Comparison of ENCODE assay signal across 15 cellular contexts in genomic region chr9:128253991-128254346, GRCh38. TPM values are rescaled to one million over a fixed set of nuclear protein-coding genes. Genes with fewer than 3 reads are reported as not detected.
DNase-seq lines count a peak whose midpoint lies in the region; ATAC-seq, FAIRE-seq and TF ChIP-seq lines count a peak whose summit lies in the region.
"Had no signal": no experiment of that assay in that cellular context is flagged by ENCODE, and none has a peak within 500 bp of the region (broad histone marks: within the 10 kb centered on the region; RNA-seq: fewer than 3 reads in every experiment).

No MANE protein-coding gene starts in this region.

- WGBS in HepG2 (ENCODE audit: low lambda C conversion rate) = 56% methylated on average over 5 of the region's 7 CpGs
- 90% methylated on average over 2 of the region's 7 CpGs for WGBS in right lobe of liver (ENCODE audit: insufficient coverage, low coverage, low lambda C conversion rate, missing lambda C conversion rate)
- 76% methylated on average over 7 of the region's 7 CpGs for WGBS in suprapubic skin
- WGBS in esophagus muscularis mucosa = 89% methylated on average over 7 of the region's 7 CpGs

- no peak for TF ChIP-seq EP300 in HepG2 (IDR thresholded peaks at IDR 0.05; ENCODE audit: low read depth in 2 of 2, low read length in 2 of 2)
- TF ChIP-seq EP300 in HepG2 (CRISPR knock-in tag; IDR thresholded peaks at IDR 0.05; ENCODE audit: borderline replicate concordance) = no peak
- no peak for TF ChIP-seq EP300 in suprapubic skin (IDR thresholded peaks at IDR 0.05)
- TF ChIP-seq EP300 in esophagus muscularis mucosa (IDR thresholded peaks at IDR 0.05) = no peak

- POLR2A ChIA-PET in HepG2 (lab: Yijun Ruan, JAX) = interaction anchor here (2.6 kb wide), 1 partner anchor 22 kb away, joined by 9 read pairs; the partner anchor contains the start of genes GOLGA2 and SWI5

- no peak overlapping the region for H3K27ac ChIP-seq in HepG2 (ENCODE audit: extremely low read length, insufficient read depth, low read length)
- H3K27ac ChIP-seq in right lobe of liver = no peak overlapping the region
- H3K27ac ChIP-seq in angular gyrus (ENCODE audit: low read depth, low read length) = peak overlapping the region; percentile 71
- H3K27ac ChIP-seq in kidney (ENCODE audit: low read depth in 2 of 2, low read length in 2 of 2) = no peak overlapping the region
- H3K27ac ChIP-seq in suprapubic skin = peak overlapping the region; percentile 20
- no peak overlapping the region for H3K27ac ChIP-seq in brain microvascular endothelial cell
- no peak overlapping the region for H3K27ac ChIP-seq in esophagus muscularis mucosa (replicated peaks in 1 of 4)
- H3K27ac ChIP-seq: 22Rv1, BLaER1 had no signal

- no peak overlapping the region for H3K9ac ChIP-seq in HepG2 (ENCODE audit: insufficient read depth, low read depth, low read length)
- no peak overlapping the region for H3K9ac ChIP-seq in kidney (ENCODE audit: low read length in 2 of 2)
- H3K9ac ChIP-seq: BLaER1 had no signal

- TF ChIP-seq POLR2A in HepG2 (IDR thresholded peaks at IDR 0.05; ENCODE audit: insufficient read depth in 1 of 2, low read depth in 2 of 2, low read length in 2 of 2) = no peak
- no peak for TF ChIP-seq POLR2A in right lobe of liver (IDR thresholded peaks at IDR 0.05)
- no peak for TF ChIP-seq POLR2A in suprapubic skin (IDR thresholded peaks at IDR 0.05)
- TF ChIP-seq POLR2A in esophagus muscularis mucosa (IDR thresholded peaks at IDR 0.05; ENCODE audit: low read depth) = no peak

- peaks cover 14 to 22% of the 10 kb centered on the region in 2 experiments; a peak in 4 of 5 replicates for H3K36me3 ChIP-seq in HepG2 (replicated peaks in 1 of 2; ENCODE audit: control insufficient read depth in 1 of 2, insufficient read depth in 2 of 2, low read length in 2 of 2)
- peaks cover 0 to 24% (median 14%) of the 10 kb centered on the region in 4 donors for H3K36me3 ChIP-seq in right lobe of liver
- peaks cover 12% of the 10 kb centered on the region in 2 donors for H3K36me3 ChIP-seq in kidney (ENCODE audit: control insufficient read depth in 1 of 2, insufficient read depth in 2 of 2, low read length in 2 of 2)
- peaks cover 25% of the 10 kb centered on the region for H3K36me3 ChIP-seq in suprapubic skin
- peaks cover 34% of the 10 kb centered on the region for H3K36me3 ChIP-seq in brain microvascular endothelial cell (replicated peaks)
- peaks cover 22 to 41% (median 33%) of the 10 kb centered on the region in 4 donors for H3K36me3 ChIP-seq in esophagus muscularis mucosa

- H3K4me1 ChIP-seq in HepG2 (ENCODE audit: insufficient read depth, low read length) = peaks cover 21% of the 10 kb centered on the region
- H3K4me1 ChIP-seq in right lobe of liver = peaks cover 0 to 10% (median 0%) of the 10 kb centered on the region in 4 donors
- H3K4me1 ChIP-seq in kidney (ENCODE audit: control insufficient read depth in 1 of 2, insufficient read depth in 1 of 2, low read depth in 1 of 2, low read length in 2 of 2) = peaks cover 0 to 7% of the 10 kb centered on the region in 2 donors
- peaks cover 46% of the 10 kb centered on the region for H3K4me1 ChIP-seq in suprapubic skin
- H3K4me1 ChIP-seq in esophagus muscularis mucosa = peaks cover 15 to 25% (median 18%) of the 10 kb centered on the region in 4 donors

- CTCF ChIA-PET in HepG2 (lab: Yijun Ruan, JAX; ENCODE audit: low intra/inter-chr PET ratio, low total read pairs) = no interaction called here

- FAIRE-seq in HepG2 (lab: Jason Lieb, UNC) (no peak), kidney (lab: Jason Lieb, UNC) (no peak)
- FAIRE-seq: H54 had no signal

- no peaks in the 10 kb centered on the region for H3K9me3 ChIP-seq in HepG2 (ENCODE audit: low read length)
- H3K9me3 ChIP-seq in right lobe of liver = no peaks in the 10 kb centered on the region
- no peaks in the 10 kb centered on the region for H3K9me3 ChIP-seq in kidney (ENCODE audit: control insufficient read depth in 1 of 2, low read length in 2 of 2)
- H3K9me3 ChIP-seq in suprapubic skin = no peaks in the 10 kb centered on the region
- no peaks in the 10 kb centered on the region for H3K9me3 ChIP-seq in esophagus muscularis mucosa
- H3K9me3 ChIP-seq: BLaER1 had no signal

- no peaks in the 10 kb centered on the region for H4K20me1 ChIP-seq in HepG2 (ENCODE audit: insufficient read depth, low read length)

- no TSS peak for BruUV-seq in HepG2 (replicated peaks; lab: Mats Ljungman, UMichigan)

- H3K4me2 ChIP-seq in HepG2 (ENCODE audit: low read depth, low read length) = peak overlapping the region; percentile 58

- no peak for DNase-seq in HepG2 (ENCODE audit: low spot score)
- DNase-seq in right lobe of liver = no peak
- peak; percentile 66 for DNase-seq in kidney
- no peak for DNase-seq in suprapubic skin (ENCODE audit: low spot score in 2 of 2)
- no peak for DNase-seq in NCI-H1694 (lab: John Stamatoyannopoulos, UW)
- DNase-seq in brain microvascular endothelial cell = no peak
- no peak for DNase-seq in esophagus muscularis mucosa (ENCODE audit: extremely low spot score)
- DNase-seq: AML-193; Calu3; CD8-positive, alpha-beta memory T cell; DMS 273 treated with DMSO at 0.1 percent for 48 hours had no signal

- no peak for TF ChIP-seq RAD21 in HepG2 (CRISPR knock-in tag; IDR thresholded peaks at IDR 0.05)

- H3K27me3 ChIP-seq in HepG2 (ENCODE audit: control insufficient read depth in 1 of 2, insufficient read depth in 2 of 2, low read length in 2 of 2) = no peaks in the 10 kb centered on the region; a peak in 1 of 5 replicates
- H3K27me3 ChIP-seq in right lobe of liver = no peaks in the 10 kb centered on the region
- H3K27me3 ChIP-seq in suprapubic skin = no peaks in the 10 kb centered on the region
- H3K27me3 ChIP-seq in brain microvascular endothelial cell (replicated peaks) = no peaks in the 10 kb centered on the region
- peaks cover 0 to 22% (median 2%) of the 10 kb centered on the region in 4 donors for H3K27me3 ChIP-seq in esophagus muscularis mucosa

- TF ChIP-seq CTCF in HepG2 (CRISPR knock-in tag; IDR thresholded peaks at IDR 0.05) (no peak), right lobe of liver (IDR thresholded peaks at IDR 0.05) (no peak), kidney (IDR thresholded peaks at IDR 0.05; ENCODE audit: borderline replicate concordance, extremely low read depth, insufficient read depth) (no peak), suprapubic skin (IDR thresholded peaks at IDR 0.05) (no peak), brain microvascular endothelial cell (IDR thresholded peaks at IDR 0.05; ENCODE audit: low read depth, low read length, missing control alignments) (no peak), esophagus muscularis mucosa (IDR thresholded peaks at IDR 0.05) (no peak)

- intact Hi-C loops in HepG2 (cut with micrococcal nuclease; ENCODE audit: unreplicated experiment) (no loop called here), right lobe of liver (cut with DNase I) (no loop called here), kidney (cut with DNase I) (no loop called here), esophagus muscularis mucosa (cut with DNase I) (no loop called here)

- ATAC-seq in HepG2 = no peak
- no peak for ATAC-seq in right lobe of liver

- H3K79me2 ChIP-seq in HepG2 (ENCODE audit: insufficient read depth, low read length) = no peaks in the 10 kb centered on the region

- in situ Hi-C loops in HepG2 (cut with HindIII; ENCODE audit: extremely low pct_ligation_motif_present, low pct_unique_long_range_greater_than_20kb) (no loop called here), brain microvascular endothelial cell (cut with HindIII; ENCODE audit: low pct_ligation_motif_present, low sequenced_read_pairs) (no loop called here)

- H3K4me3 ChIP-seq in HepG2 (replicated peaks in 1 of 3; ENCODE audit: insufficient read depth in 1 of 3, low read depth in 2 of 3, low read length in 3 of 3) (peak overlapping the region in 1 of 3 experiments; percentile 33; a peak in 1 of 6 replicates), right lobe of liver (no peak overlapping the region), kidney (ENCODE audit: low read length in 2 of 2) (no peak overlapping the region), suprapubic skin (no peak overlapping the region), brain microvascular endothelial cell (ENCODE audit: low read depth, low read length) (no peak overlapping the region), esophagus muscularis mucosa (no peak overlapping the region)
- H3K4me3 ChIP-seq: BLaER1 had no signal

- no peak overlapping the region for H2AFZ ChIP-seq in HepG2 (ENCODE audit: low read length)

RNA-seq across cellular contexts. Expression of gene GOLGA2, which starts 21.8 kb away (rescaled TPM):
- total RNA-seq in HepG2 (2016; rRNA removed; fragmentation: Illumina TruSeq; extraction: Trizol) (35.4 and 45.8 TPM in 2 replicates), right lobe of liver (10 to 100 TPM; 25.0 to 53.0 (median 35.5) TPM), kidney (79.7 TPM), suprapubic skin (100 to 1,000 TPM in 2 of 4 donors, 10 to 100 TPM in 2; 83.5 to 131 (median 99.0) TPM), esophagus muscularis mucosa (100 to 1,000 TPM in 2 of 4 donors, 10 to 100 TPM in 2; 71.1 to 108 (median 101) TPM)
- 6.4 and 8.4 TPM in 2 replicates for total RNA-seq in HepG2 (2016; cell fraction: cytosol; rRNA removed; fragmentation: Illumina TruSeq; extraction: Trizol; ENCODE audit: low read depth)
- 31.1 and 49.9 TPM in 2 replicates for total RNA-seq in HepG2 (2016; cell fraction: insoluble cytoplasmic fraction; rRNA removed; fragmentation: Illumina TruSeq; extraction: Trizol)
- total RNA-seq in HepG2 (2016; cell fraction: membrane; rRNA removed; fragmentation: Illumina TruSeq; extraction: Trizol) = 10.9 and 13.1 TPM in 2 replicates
- 42.8 and 46.0 TPM in 2 replicates for total RNA-seq in HepG2 (2016; cell fraction: nucleus; rRNA removed; fragmentation: Illumina TruSeq; extraction: Trizol)
- polyA plus RNA-seq in HepG2 (2011; rRNA removed) (43.0 and 45.3 TPM in 2 replicates), kidney (ENCODE audit: insufficient read depth, low read depth, low replicate concordance) (42.9 TPM)
- 21.2 and 23.8 TPM in 2 replicates for polyA plus RNA-seq in HepG2 (2011; cell fraction: cytosol; rRNA removed)
- polyA plus RNA-seq in HepG2 (2011; cell fraction: nucleus; rRNA removed) = 61.8 and 75.6 TPM in 2 replicates
- 38.1 and 47.2 TPM in 2 replicates for polyA plus RNA-seq in HepG2 (2012)
- 2.0 and 2.7 TPM in 2 replicates for polyA plus RNA-seq in HepG2 (2016; cell fraction: cytosol; fragmentation: Illumina TruSeq; extraction: Trizol; ENCODE audit: low read depth)
- polyA plus RNA-seq in HepG2 (2016; cell fraction: insoluble cytoplasmic fraction; fragmentation: Illumina TruSeq; extraction: Trizol; ENCODE audit: low read depth) = 30.5 and 39.7 TPM in 2 replicates
- 4.6 and 5.4 TPM in 2 replicates for polyA plus RNA-seq in HepG2 (2016; cell fraction: membrane; fragmentation: Illumina TruSeq; extraction: Trizol; ENCODE audit: low read depth)
- polyA plus RNA-seq in HepG2 (2016; cell fraction: nucleus; fragmentation: Illumina TruSeq; extraction: Trizol; ENCODE audit: insufficient read depth, low read depth) = 113 and 115 TPM in 2 replicates
- 35.4 and 37.7 TPM in 2 replicates for polyA minus RNA-seq in HepG2 (2011; rRNA and poly(A)+ RNA removed; ENCODE audit: low replicate concordance)
- 20.2 and 23.6 TPM in 2 replicates for polyA minus RNA-seq in HepG2 (2011; cell fraction: cytosol; rRNA and poly(A)+ RNA removed)
- polyA minus RNA-seq in HepG2 (2011; cell fraction: nucleus; rRNA and poly(A)+ RNA removed) = 62.4 and 64.2 TPM in 2 replicates

RNA-seq across cellular contexts. Expression of gene SWI5, which starts 22.1 kb away (rescaled TPM):
- total RNA-seq in HepG2 (2016; rRNA removed; fragmentation: Illumina TruSeq; extraction: Trizol) = 39.2 and 46.5 TPM in 2 replicates
- total RNA-seq in HepG2 (2016; cell fraction: cytosol; rRNA removed; fragmentation: Illumina TruSeq; extraction: Trizol; ENCODE audit: low read depth) = 10.4 and 11.6 TPM in 2 replicates
- 42.5 and 47.8 TPM in 2 replicates for total RNA-seq in HepG2 (2016; cell fraction: insoluble cytoplasmic fraction; rRNA removed; fragmentation: Illumina TruSeq; extraction: Trizol)
- 25.1 and 25.9 TPM in 2 replicates for total RNA-seq in HepG2 (2016; cell fraction: membrane; rRNA removed; fragmentation: Illumina TruSeq; extraction: Trizol)
- 15.1 and 18.1 TPM in 2 replicates for total RNA-seq in HepG2 (2016; cell fraction: nucleus; rRNA removed; fragmentation: Illumina TruSeq; extraction: Trizol)
- polyA plus RNA-seq in HepG2 (2011; rRNA removed) = 41.0 and 48.7 TPM in 2 replicates
- 45.9 and 57.9 TPM in 2 replicates for polyA plus RNA-seq in HepG2 (2011; cell fraction: cytosol; rRNA removed)
- polyA plus RNA-seq in HepG2 (2011; cell fraction: nucleus; rRNA removed) = 18.6 and 19.1 TPM in 2 replicates
- polyA plus RNA-seq in HepG2 (2012) = 22.3 and 22.7 TPM in 2 replicates
- 16.0 and 21.0 TPM in 2 replicates for polyA plus RNA-seq in HepG2 (2016; cell fraction: cytosol; fragmentation: Illumina TruSeq; extraction: Trizol; ENCODE audit: low read depth)
- 58.7 and 61.9 TPM in 2 replicates for polyA plus RNA-seq in HepG2 (2016; cell fraction: insoluble cytoplasmic fraction; fragmentation: Illumina TruSeq; extraction: Trizol; ENCODE audit: low read depth)
- 28.9 and 29.7 TPM in 2 replicates for polyA plus RNA-seq in HepG2 (2016; cell fraction: membrane; fragmentation: Illumina TruSeq; extraction: Trizol; ENCODE audit: low read depth)
- 30.7 and 35.4 TPM in 2 replicates for polyA plus RNA-seq in HepG2 (2016; cell fraction: nucleus; fragmentation: Illumina TruSeq; extraction: Trizol; ENCODE audit: insufficient read depth, low read depth)
- polyA minus RNA-seq in HepG2 (2011; rRNA and poly(A)+ RNA removed; ENCODE audit: low replicate concordance) = 15.4 and 63.7 TPM in 2 replicates
- 4.9 and 5.7 TPM in 2 replicates for polyA minus RNA-seq in HepG2 (2011; cell fraction: cytosol; rRNA and poly(A)+ RNA removed)
- 6.8 and 9.6 TPM in 2 replicates for polyA minus RNA-seq in HepG2 (2011; cell fraction: nucleus; rRNA and poly(A)+ RNA removed)
- 10 to 100 TPM; 10.8 to 17.3 (median 14.3) TPM for total RNA-seq in right lobe of liver
- 20.3 TPM for total RNA-seq in kidney
- 67.8 TPM for polyA plus RNA-seq in kidney (ENCODE audit: insufficient read depth, low read depth, low replicate concordance)
- 10 to 100 TPM; 21.1 to 35.3 (median 22.2) TPM for total RNA-seq in suprapubic skin
- 10 to 100 TPM; 16.2 to 26.6 (median 21.0) TPM for total RNA-seq in esophagus muscularis mucosa

RNA-seq across cellular contexts. Expression of gene DNM1, which starts 50.8 kb away (rescaled TPM):
- total RNA-seq in HepG2 (2016; rRNA removed; fragmentation: Illumina TruSeq; extraction: Trizol) (0.13 and 0.15 TPM in 2 replicates), right lobe of liver (1 to 10 TPM in 4 of 6 experiments, under 1 TPM in 2; 0.43 to 3.1 (median 1.8) TPM), kidney (22.6 TPM), suprapubic skin (10 to 100 TPM in 2 of 4 donors, 1 to 10 TPM in 2; 4.3 to 18.9 (median 10.1) TPM), esophagus muscularis mucosa (10 to 100 TPM; 10.9 to 27.0 (median 16.8) TPM)
- total RNA-seq in HepG2 (2016; cell fraction: cytosol; rRNA removed; fragmentation: Illumina TruSeq; extraction: Trizol; ENCODE audit: low read depth) = 0.10 TPM in 1 of 2 replicates, not detected in the other
- 0.15 TPM in 1 of 2 replicates, not detected in the other for total RNA-seq in HepG2 (2016; cell fraction: insoluble cytoplasmic fraction; rRNA removed; fragmentation: Illumina TruSeq; extraction: Trizol)
- 0.21 TPM in 1 of 2 replicates, not detected in the other for total RNA-seq in HepG2 (2016; cell fraction: membrane; rRNA removed; fragmentation: Illumina TruSeq; extraction: Trizol)
- total RNA-seq in HepG2 (2016; cell fraction: nucleus; rRNA removed; fragmentation: Illumina TruSeq; extraction: Trizol) = 0.22 and 0.38 TPM in 2 replicates
- polyA plus RNA-seq in HepG2 (2011; rRNA removed) (0.58 and 0.91 TPM in 2 replicates), kidney (ENCODE audit: insufficient read depth, low read depth, low replicate concordance) (7.3 TPM)
- 0.10 and 0.23 TPM in 2 replicates for polyA plus RNA-seq in HepG2 (2011; cell fraction: cytosol; rRNA removed)
- polyA plus RNA-seq in HepG2 (2011; cell fraction: nucleus; rRNA removed) = 5.5 and 6.4 TPM in 2 replicates
- 1.1 and 1.8 TPM in 2 replicates for polyA plus RNA-seq in HepG2 (2012)
- 0.06 and 2.2 TPM in 2 replicates for polyA plus RNA-seq in HepG2 (2016; cell fraction: cytosol; fragmentation: Illumina TruSeq; extraction: Trizol; ENCODE audit: low read depth)
- 0.17 and 0.45 TPM in 2 replicates for polyA plus RNA-seq in HepG2 (2016; cell fraction: insoluble cytoplasmic fraction; fragmentation: Illumina TruSeq; extraction: Trizol; ENCODE audit: low read depth)
- 0.13 TPM in 1 of 2 replicates, not detected in the other for polyA plus RNA-seq in HepG2 (2016; cell fraction: membrane; fragmentation: Illumina TruSeq; extraction: Trizol; ENCODE audit: low read depth)
- 0.47 and 1.9 TPM in 2 replicates for polyA plus RNA-seq in HepG2 (2016; cell fraction: nucleus; fragmentation: Illumina TruSeq; extraction: Trizol; ENCODE audit: insufficient read depth, low read depth)
- polyA minus RNA-seq in HepG2 (2011; rRNA and poly(A)+ RNA removed; ENCODE audit: low replicate concordance) = 2.0 and 4.0 TPM in 2 replicates
- polyA minus RNA-seq in HepG2 (2011; cell fraction: cytosol; rRNA and poly(A)+ RNA removed) = 0.69 TPM in 1 of 2 replicates, not detected in the other
- 5.0 and 6.2 TPM in 2 replicates for polyA minus RNA-seq in HepG2 (2011; cell fraction: nucleus; rRNA and poly(A)+ RNA removed)

Comparison
In these comparisons a context has a peak if more than half of its experiments do, and no peak if none do; other contexts are left out.
1. H3K27ac ChIP-seq: peak in angular gyrus (single experiment) and suprapubic skin (single experiment); none in HepG2 (single experiment), right lobe of liver (0 of 3), kidney (0 of 2), brain microvascular endothelial cell (single experiment) and esophagus muscularis mucosa (0 of 4).